ENCODE assay signal across 8 cellular contexts in the genomic region with DNA sequence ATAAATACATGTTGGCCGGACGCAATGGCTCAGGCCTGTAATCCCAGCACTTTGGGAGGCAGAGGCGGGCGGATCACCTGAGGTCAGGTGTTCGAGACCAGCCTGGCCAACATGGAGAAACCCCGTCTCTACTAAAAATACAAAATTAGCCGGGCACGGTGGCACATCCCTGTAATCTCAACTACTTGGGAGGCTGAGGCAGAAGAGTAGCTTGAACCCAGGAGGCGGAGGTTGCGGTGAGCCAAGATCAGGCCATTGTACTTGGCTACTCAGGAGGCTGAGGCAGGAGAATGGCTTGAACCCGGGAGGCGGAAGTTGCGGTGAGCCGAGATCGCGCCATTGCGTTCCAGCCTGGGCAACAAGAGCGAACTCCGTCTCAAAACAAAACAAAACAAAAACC. TPM values are rescaled to one million over a fixed set of nuclear protein-coding genes. Genes with fewer than 3 reads are reported as not detected.
A peak's percentile ranks its signal among the peaks of the same experiment; 100 is the strongest.
DNase-seq lines count a peak whose midpoint lies in the region; ATAC-seq, FAIRE-seq and TF ChIP-seq lines count a peak whose summit lies in the region.
"Not testable (repeated sequence)": the region's sequence is repeated elsewhere in the genome, so short reads cannot be mapped to it uniquely, and the experiment has no call there.

No MANE protein-coding gene starts in this region.

- peaks cover 46% of the 10 kb centered on the region for H3K4me1 ChIP-seq in BLaER1
- peaks cover 14% of the 10 kb centered on the region for H3K4me1 ChIP-seq in OCI-LY7 (ENCODE audit: insufficient read depth, low read length, poor library complexity, severe bottlenecking)
- not testable (repeated sequence) for H3K4me1 ChIP-seq in K562 (replicated peaks in 1 of 2; ENCODE audit: control insufficient read depth in 2 of 2, insufficient read depth in 2 of 2, low read length in 2 of 2)
- peaks cover 12 to 17% of the 10 kb centered on the region in 2 donors for H3K4me1 ChIP-seq in naive thymus-derived CD4-positive, alpha-beta T cell (ENCODE audit: control insufficient read depth in 2 of 2, insufficient read depth in 2 of 2, low read length in 2 of 2)
- peaks cover 10 to 15% (median 13%) of the 10 kb centered on the region in 3 donors for H3K4me1 ChIP-seq in skeletal muscle tissue (ENCODE audit: control insufficient read depth in 3 of 3, insufficient read depth in 3 of 3, low read length in 3 of 3)

- H3K27me3 Mint-ChIP-seq in activated CD8-positive, alpha-beta T cell treated with anti-CD3 and anti-CD28 coated beads, Interleukin-2, amount 10 ng/mL, durations not matched to agents 7 days and 5 days (ENCODE audit: low read depth); naive thymus-derived CD4-positive, alpha-beta T cell: not testable (repeated sequence)

- TF ChIP-seq EP300 in K562 (IDR thresholded peaks at IDR 0.05; ENCODE audit: low read length), result not testable (repeated sequence)

- CTCF ChIA-PET in OCI-LY7 (lab: Charles Lee; ENCODE audit: unreplicated experiment), result interaction anchor here (1.0 to 1.4 kb wide), 2 partner anchors 121 to 134 kb away, joined by 3 read pairs; no protein-coding TSS in a partner anchor
- CTCF ChIA-PET in activated CD8-positive, alpha-beta T cell treated with anti-CD3 and anti-CD28 coated beads, Interleukin-2, amount 10 ng/mL, durations not matched to agents 7 days and 5 days (lab: Charles Lee), result interaction anchor here (1.0 to 6.3 kb wide), 31 partner anchors 9 to 298 kb away, joined by 3 to 142 read pairs (median 5); partner anchors contain the start of genes CAMKK1, CYB5D2, HASPIN and ZZEF1
- CTCF ChIA-PET in K562 (lab: Yijun Ruan, JAX; ENCODE audit: low intra/inter-chr PET ratio), result not testable (repeated sequence)
- CTCF ChIA-PET in naive thymus-derived CD4-positive, alpha-beta T cell (lab: Charles Lee), result interaction anchor here (0.6 to 5.3 kb wide), 4 partner anchors 17 to 1315 kb away, joined by 3 to 46 read pairs (median 8); no protein-coding TSS in a partner anchor

- not testable (repeated sequence) for H3K27ac ChIP-seq in BLaER1; OCI-LY7 (ENCODE audit: low read depth, low read length, poor library complexity, severe bottlenecking); K562 (ENCODE audit: extremely low read depth, low read depth, low read length); naive thymus-derived CD4-positive, alpha-beta T cell (ENCODE audit: low read depth, low read length); skeletal muscle tissue (ENCODE audit: low read depth, low read length)

- H3K9me2 ChIP-seq in OCI-LY7 (ENCODE audit: insufficient read depth, low read length), result not testable (repeated sequence)

- not testable (repeated sequence) for TF ChIP-seq CTCF in OCI-LY7 (conservative IDR thresholded peaks at IDR 0.05; ENCODE audit: low read length); K562 (IDR thresholded peaks at IDR 0.05 in 2 of 3, conservative IDR thresholded peaks at IDR 0.05 in 1 of 3; ENCODE audit: insufficient read depth in 2 of 3, low read depth in 1 of 3, low read length in 3 of 3); fibroblast of pulmonary artery (IDR thresholded peaks at IDR 0.05; ENCODE audit: low read length, missing control alignments)

- H3K9me3 ChIP-seq in BLaER1; OCI-LY7 (ENCODE audit: low read length); K562 (replicated peaks; ENCODE audit: control insufficient read depth, insufficient read depth, low read depth, low read length); naive thymus-derived CD4-positive, alpha-beta T cell (ENCODE audit: control insufficient read depth in 2 of 3, low read length in 3 of 3); skeletal muscle tissue (ENCODE audit: control insufficient read depth in 3 of 3, low read length in 3 of 3): not testable (repeated sequence)

- not testable (repeated sequence) for H3K9ac ChIP-seq in BLaER1; skeletal muscle tissue (ENCODE audit: low read depth in 1 of 3, low read length in 3 of 3)
- peak overlapping the region in 1 of 2 experiments; percentile 17; a peak in 1 of 4 replicates for H3K9ac ChIP-seq in K562 (ENCODE audit: insufficient read depth in 1 of 2, low read depth in 2 of 2, low read length in 2 of 2)

- not testable (repeated sequence) for BruUV-seq in OCI-LY7 (replicated peaks; lab: Mats Ljungman, UMichigan); K562 (replicated peaks; lab: Mats Ljungman, UMichigan)

- not testable (repeated sequence) for ATAC-seq in activated CD8-positive, alpha-beta T cell treated with anti-CD3 and anti-CD28 coated beads, Interleukin-2, amount 10 ng/mL, durations not matched to agents 7 days and 5 days; K562; naive thymus-derived CD4-positive, alpha-beta T cell

- not testable (repeated sequence) for TF ChIP-seq RAD21 in K562 (CRISPR knock-in tag; conservative IDR thresholded peaks at IDR 0.05 in 1 of 2, IDR thresholded peaks at IDR 0.05 in 1 of 2)

- H3K9me1 ChIP-seq in K562 (ENCODE audit: control insufficient read depth, insufficient read depth, low read length), result not testable (repeated sequence)

- H3K4me3 Mint-ChIP-seq in activated CD8-positive, alpha-beta T cell treated with anti-CD3 and anti-CD28 coated beads, Interleukin-2, amount 10 ng/mL, durations not matched to agents 7 days and 5 days, result peak overlapping the region; percentile 94
- H3K4me3 Mint-ChIP-seq in naive thymus-derived CD4-positive, alpha-beta T cell, result peak overlapping the region; percentile 24 to 98 (median 90)

- H3K4me2 ChIP-seq in BLaER1, result peak overlapping the region; percentile 92
- H3K4me2 ChIP-seq in OCI-LY7 (ENCODE audit: low read length), result peak overlapping the region; percentile 90
- H3K4me2 ChIP-seq in K562 (ENCODE audit: insufficient read depth, low read length), result not testable (repeated sequence)

- not testable (repeated sequence) for DNase-seq in HTR-8/SVneo (ENCODE audit: insufficient read length, low spot score); OCI-LY7 (ENCODE audit: low spot score); activated CD8-positive, alpha-beta T cell treated with anti-CD3 and anti-CD28 coated beads, Interleukin-2, amount 10 ng/mL, durations not matched to agents 7 days and 5 days; K562 (ENCODE audit: extremely low read depth in 1 of 4, low spot score in 3 of 4); fibroblast of pulmonary artery (ENCODE audit: low read depth); naive thymus-derived CD4-positive, alpha-beta T cell

- peak overlapping the region; percentile 98 for H3K4me3 ChIP-seq in BLaER1
- peak overlapping the region; percentile 94 for H3K4me3 ChIP-seq in OCI-LY7 (ENCODE audit: low read depth, low read length, poor library complexity, severe bottlenecking)
- H3K4me3 ChIP-seq in K562, result peak overlapping the region; percentile 99; the same call in 1 of the 2 replicates
- peak overlapping the region; percentile 91 for H3K4me3 ChIP-seq in fibroblast of pulmonary artery (replicated peaks; ENCODE audit: low read depth, low read length)
- peak overlapping the region; percentile 83 for H3K4me3 ChIP-seq in naive thymus-derived CD4-positive, alpha-beta T cell (ENCODE audit: low read length)
- H3K4me3 ChIP-seq in skeletal muscle tissue (ENCODE audit: low read length in 3 of 3), result peak overlapping the region in 2 of 3 donors; percentile 82 to 84

- TF ChIP-seq POLR2A in K562 (conservative IDR thresholded peaks at IDR 0.05), result not testable (repeated sequence)

- 90% methylated on average over 15 of the region's 19 CpGs for WGBS in K562 (ENCODE audit: insufficient coverage, low coverage, missing lambda C conversion rate)

- H3K36me3 ChIP-seq in BLaER1 (peaks cover 49% of the 10 kb centered on the region), OCI-LY7 (ENCODE audit: insufficient read depth, low read length) (peaks cover 45% of the 10 kb centered on the region), K562 (ENCODE audit: control insufficient read depth, insufficient read depth, low read length) (peaks cover 47% of the 10 kb centered on the region), skeletal muscle tissue (ENCODE audit: control insufficient read depth in 3 of 3, insufficient read depth in 3 of 3, low read length in 3 of 3) (peaks cover 15 to 32% (median 16%) of the 10 kb centered on the region in 3 donors)
- H3K36me3 ChIP-seq in naive thymus-derived CD4-positive, alpha-beta T cell (ENCODE audit: control insufficient read depth in 2 of 3, insufficient read depth in 3 of 3, low read length in 3 of 3), result peaks cover 0 to 37% (median 18%) of the 10 kb centered on the region in 3 experiments

- in situ Hi-C loops in K562 (cut with MboI), result not testable (repeated sequence)

- H3K9me3 Mint-ChIP-seq in activated CD8-positive, alpha-beta T cell treated with anti-CD3 and anti-CD28 coated beads, Interleukin-2, amount 10 ng/mL, durations not matched to agents 7 days and 5 days (ENCODE audit: insufficient read depth); naive thymus-derived CD4-positive, alpha-beta T cell: not testable (repeated sequence)

- H3K79me2 ChIP-seq in OCI-LY7 (ENCODE audit: insufficient read depth, low read depth, low read length) (peaks cover 25% of the 10 kb centered on the region; the same call in 1 of the 2 replicates), K562 (ENCODE audit: control insufficient read depth, insufficient read depth, low read length) (peaks cover 29% of the 10 kb centered on the region)

- intact Hi-C loops in OCI-LY7 (cut with micrococcal nuclease; ENCODE audit: unreplicated experiment), result not testable (repeated sequence)
- intact Hi-C loops in K562 (cut with micrococcal nuclease), result loop anchor here (10.0 kb wide), 3 partner anchors 60 to 230 kb away; no protein-coding TSS in a partner anchor
- intact Hi-C loops in naive thymus-derived CD4-positive, alpha-beta T cell (cut with micrococcal nuclease), result loop anchor here (1.0 to 10.0 kb wide), 3 partner anchors 160 to 231 kb away; no protein-coding TSS in a partner anchor

- H3K27me3 ChIP-seq in BLaER1; K562 (ENCODE audit: control insufficient read depth in 2 of 2, insufficient read depth in 2 of 2, low read length in 2 of 2); naive thymus-derived CD4-positive, alpha-beta T cell (ENCODE audit: control insufficient read depth in 2 of 2, insufficient read depth in 2 of 2, low read length in 2 of 2); skeletal muscle tissue (ENCODE audit: control insufficient read depth in 3 of 3, insufficient read depth in 3 of 3, low read length in 3 of 3): not testable (repeated sequence)

- H3K27ac Mint-ChIP-seq in activated CD8-positive, alpha-beta T cell treated with anti-CD3 and anti-CD28 coated beads, Interleukin-2, amount 10 ng/mL, durations not matched to agents 7 days and 5 days, result peak overlapping the region; percentile 39
- H3K27ac Mint-ChIP-seq in naive thymus-derived CD4-positive, alpha-beta T cell, result peak overlapping the region in 4 of 9 donors; percentile 14 to 75 (median 48)

- H3K36me3 Mint-ChIP-seq in activated CD8-positive, alpha-beta T cell treated with anti-CD3 and anti-CD28 coated beads, Interleukin-2, amount 10 ng/mL, durations not matched to agents 7 days and 5 days (ENCODE audit: low read depth), result peaks cover 33% of the 10 kb centered on the region
- peaks cover 0 to 20% (median 5%) of the 10 kb centered on the region in 5 donors for H3K36me3 Mint-ChIP-seq in naive thymus-derived CD4-positive, alpha-beta T cell

- POLR2A ChIA-PET in OCI-LY7 (lab: Charles Lee), result interaction anchor here (0.6 to 1.4 kb wide), 3 partner anchors 72 to 765 kb away, joined by 3 read pairs; partner anchors contain the start of gene P2RX1
- POLR2A ChIA-PET in activated CD8-positive, alpha-beta T cell treated with anti-CD3 and anti-CD28 coated beads, Interleukin-2, amount 10 ng/mL, durations not matched to agents 7 days and 5 days (lab: Charles Lee), result interaction anchor here (1.3 to 2.3 kb wide), 3 partner anchors 106 to 120 kb away, joined by 6 to 8 read pairs (median 6); partner anchors contain the start of gene ATP2A3
- POLR2A ChIA-PET in K562 (lab: Yijun Ruan, JAX), result interaction anchor here (0.6 to 1.4 kb wide), 3 partner anchors 8 to 119 kb away, joined by 3 to 5 read pairs (median 3); no protein-coding TSS in a partner anchor
- POLR2A ChIA-PET in naive thymus-derived CD4-positive, alpha-beta T cell (lab: Charles Lee), result interaction anchor here (0.9 to 1.5 kb wide), 2 partner anchors 90 to 119 kb away, joined by 4 to 5 read pairs; no protein-coding TSS in a partner anchor

- peak; percentile 63 for FAIRE-seq in HTR-8/SVneo (lab: Jason Lieb, UNC)
- FAIRE-seq in K562 (lab: Jason Lieb, UNC), result not testable (repeated sequence)

- H4K20me1 ChIP-seq in BLaER1, result peaks cover 53% of the 10 kb centered on the region
- not testable (repeated sequence) for H4K20me1 ChIP-seq in OCI-LY7 (ENCODE audit: insufficient read depth, low read length); K562 (replicated peaks; ENCODE audit: control insufficient read depth, insufficient read depth, low read length)

- peaks cover 30% of the 10 kb centered on the region for H3K4me1 Mint-ChIP-seq in activated CD8-positive, alpha-beta T cell treated with anti-CD3 and anti-CD28 coated beads, Interleukin-2, amount 10 ng/mL, durations not matched to agents 7 days and 5 days (ENCODE audit: low read depth)
- H3K4me1 Mint-ChIP-seq in naive thymus-derived CD4-positive, alpha-beta T cell, result peaks cover 24 to 43% (median 34%) of the 10 kb centered on the region in 7 donors

- not testable (repeated sequence) for H2AFZ ChIP-seq in OCI-LY7 (ENCODE audit: low read length); K562 (ENCODE audit: low read depth, low read length)

RNA-seq across cellular contexts. Expression of gene NCBP3, which starts 1.5 kb away (rescaled TPM):
- total RNA-seq in OCI-LY7 (2014; rRNA removed; shearing (Covaris generic)), result 24.5 and 56.5 TPM in 2 replicates
- 45.7 and 47.8 TPM in 2 replicates for total RNA-seq in OCI-LY7 (2022)
- total RNA-seq in activated CD8-positive, alpha-beta T cell treated with anti-CD3 and anti-CD28 coated beads, Interleukin-2, amount 10 ng/mL, durations not matched to agents 7 days and 5 days, result 10 to 100 TPM; 39.1 to 42.6 TPM
- 47.1 and 120 TPM in 2 replicates for total RNA-seq in K562 (2011; cell fraction: chromatin; rRNA removed; ENCODE audit: low replicate concordance)
- 24.3 and 29.0 TPM in 2 replicates for total RNA-seq in K562 (2011; cell fraction: nucleolus; rRNA removed)
- total RNA-seq in K562 (2011; cell fraction: nucleoplasm; rRNA removed), result 71.9 and 106 TPM in 2 replicates
- 11.9 and 13.0 TPM in 2 replicates for total RNA-seq in K562 (2014; rRNA removed)
- total RNA-seq in K562 (2014; rRNA removed; fragmentation: Illumina TruSeq; extraction: Trizol), result 20.8 and 21.4 TPM in 2 replicates
- total RNA-seq in K562 (2015; rRNA removed; fragmentation: Illumina TruSeq; extraction: Trizol), result 15.0 and 17.9 TPM in 2 replicates
- 20.5 and 23.7 TPM in 2 replicates for total RNA-seq in K562 (2021)
- 16.7 and 22.0 TPM in 2 replicates for polyA plus RNA-seq in K562 (2011; rRNA removed)
- polyA plus RNA-seq in K562 (2011; cell fraction: cytosol; rRNA removed), result 4.4 and 8.3 TPM in 2 replicates
- 35.6 and 38.6 TPM in 2 replicates for polyA plus RNA-seq in K562 (2011; cell fraction: nucleus; rRNA removed)
- polyA plus RNA-seq in K562 (2012), result 15.5 and 16.0 TPM in 2 replicates
- 16.6 and 23.0 TPM in 2 replicates for polyA plus RNA-seq in K562 (2014; fragmentation: Illumina TruSeq; extraction: Trizol)
- 1 to 10 TPM; 3.1 to 5.8 TPM for polyA plus RNA-seq in K562 (2014; fragmentation: Nextera tagmentation; extraction: Ambion mirVana)
- 25.5 and 26.9 TPM in 2 replicates for polyA plus RNA-seq in K562 (2014; rRNA removed)
- 19.6 and 25.8 TPM in 2 replicates for polyA minus RNA-seq in K562 (2011; rRNA and poly(A)+ RNA removed)
- 5.0 and 8.9 TPM in 2 replicates for polyA minus RNA-seq in K562 (2011; cell fraction: cytosol; rRNA and poly(A)+ RNA removed)
- 11.3 and 17.9 TPM in 2 replicates for polyA minus RNA-seq in K562 (2011; cell fraction: nucleus; rRNA and poly(A)+ RNA removed)
- total RNA-seq in naive thymus-derived CD4-positive, alpha-beta T cell, result 10 to 100 TPM; 40.6 to 49.4 (median 46.7) TPM
- 10 to 100 TPM in 1 of 2 donors, 1 to 10 TPM in 1; 7.8 to 14.7 TPM for polyA plus RNA-seq in naive thymus-derived CD4-positive, alpha-beta T cell
- total RNA-seq in skeletal muscle tissue, result 17.2 TPM

RNA-seq across cellular contexts. Expression of gene ITGAE, which starts 43.6 kb away (rescaled TPM):
- 57.3 and 61.2 TPM in 2 replicates for total RNA-seq in OCI-LY7 (2014; rRNA removed; shearing (Covaris generic))
- total RNA-seq in OCI-LY7 (2022) (51.2 and 52.2 TPM in 2 replicates), K562 (2014; rRNA removed) (14.8 and 24.2 TPM in 2 replicates), K562 (2014; rRNA removed; fragmentation: Illumina TruSeq; extraction: Trizol) (19.8 and 20.1 TPM in 2 replicates), K562 (2015; rRNA removed; fragmentation: Illumina TruSeq; extraction: Trizol) (23.0 and 27.0 TPM in 2 replicates), K562 (2021) (17.0 and 18.5 TPM in 2 replicates), skeletal muscle tissue (16.7 TPM)
- total RNA-seq in activated CD8-positive, alpha-beta T cell treated with anti-CD3 and anti-CD28 coated beads, Interleukin-2, amount 10 ng/mL, durations not matched to agents 7 days and 5 days, result 10 to 100 TPM; 22.9 to 23.2 TPM
- 17.8 and 20.9 TPM in 2 replicates for total RNA-seq in K562 (2011; cell fraction: chromatin; rRNA removed; ENCODE audit: low replicate concordance)
- 14.1 and 16.8 TPM in 2 replicates for total RNA-seq in K562 (2011; cell fraction: nucleolus; rRNA removed)
- total RNA-seq in K562 (2011; cell fraction: nucleoplasm; rRNA removed), result 18.1 and 21.6 TPM in 2 replicates
- polyA plus RNA-seq in K562 (2011; rRNA removed) (45.3 and 49.9 TPM in 2 replicates), K562 (2014; fragmentation: Illumina TruSeq; extraction: Trizol) (18.2 and 19.3 TPM in 2 replicates), K562 (2014; fragmentation: Nextera tagmentation; extraction: Ambion mirVana) (100 to 1,000 TPM; 151 to 160 TPM), K562 (2014; rRNA removed) (27.6 and 33.3 TPM in 2 replicates)
- polyA plus RNA-seq in K562 (2011; cell fraction: cytosol; rRNA removed), result 18.5 and 26.8 TPM in 2 replicates
- polyA plus RNA-seq in K562 (2011; cell fraction: nucleus; rRNA removed), result 19.2 and 31.3 TPM in 2 replicates
- polyA plus RNA-seq in K562 (2012), result 18.3 and 39.8 TPM in 2 replicates
- 6.7 and 9.9 TPM in 2 replicates for polyA minus RNA-seq in K562 (2011; rRNA and poly(A)+ RNA removed)
- 3.2 and 4.3 TPM in 2 replicates for polyA minus RNA-seq in K562 (2011; cell fraction: cytosol; rRNA and poly(A)+ RNA removed)
- 5.3 and 7.1 TPM in 2 replicates for polyA minus RNA-seq in K562 (2011; cell fraction: nucleus; rRNA and poly(A)+ RNA removed)
- total RNA-seq in naive thymus-derived CD4-positive, alpha-beta T cell, result 10 to 100 TPM; 16.3 to 29.4 (median 19.6) TPM
- polyA plus RNA-seq in naive thymus-derived CD4-positive, alpha-beta T cell, result 10 to 100 TPM; 41.2 to 44.9 TPM

RNA-seq across cellular contexts. Expression of gene CAMKK1, which starts 48.3 kb away (rescaled TPM):
- 2.6 and 2.7 TPM in 2 replicates for total RNA-seq in OCI-LY7 (2014; rRNA removed; shearing (Covaris generic))
- total RNA-seq in OCI-LY7 (2022), result 2.7 and 3.5 TPM in 2 replicates
- total RNA-seq in activated CD8-positive, alpha-beta T cell treated with anti-CD3 and anti-CD28 coated beads, Interleukin-2, amount 10 ng/mL, durations not matched to agents 7 days and 5 days, result 1 to 10 TPM; 3.3 to 4.0 TPM
- total RNA-seq in K562 (2011; cell fraction: chromatin; rRNA removed; ENCODE audit: low replicate concordance), result 11.8 and 29.1 TPM in 2 replicates
- 17.0 TPM in 2 replicates for total RNA-seq in K562 (2011; cell fraction: nucleolus; rRNA removed)
- 12.7 and 13.1 TPM in 2 replicates for total RNA-seq in K562 (2011; cell fraction: nucleoplasm; rRNA removed)
- 4.9 and 6.2 TPM in 2 replicates for total RNA-seq in K562 (2014; rRNA removed)
- 1.7 and 2.2 TPM in 2 replicates for total RNA-seq in K562 (2014; rRNA removed; fragmentation: Illumina TruSeq; extraction: Trizol)
- total RNA-seq in K562 (2015; rRNA removed; fragmentation: Illumina TruSeq; extraction: Trizol), result 4.4 and 4.5 TPM in 2 replicates
- 6.7 and 7.5 TPM in 2 replicates for total RNA-seq in K562 (2021)
- polyA plus RNA-seq in K562 (2011; rRNA removed), result 5.7 and 6.5 TPM in 2 replicates
- polyA plus RNA-seq in K562 (2011; cell fraction: cytosol; rRNA removed), result 5.0 and 7.4 TPM in 2 replicates
- 17.5 and 25.4 TPM in 2 replicates for polyA plus RNA-seq in K562 (2011; cell fraction: nucleus; rRNA removed)
- polyA plus RNA-seq in K562 (2012), result 4.1 and 4.9 TPM in 2 replicates
- 5.1 and 6.5 TPM in 2 replicates for polyA plus RNA-seq in K562 (2014; fragmentation: Illumina TruSeq; extraction: Trizol)
- polyA plus RNA-seq in K562 (2014; fragmentation: Nextera tagmentation; extraction: Ambion mirVana), result under 1 TPM; 0.34 to 0.59 TPM
- 6.1 and 7.4 TPM in 2 replicates for polyA plus RNA-seq in K562 (2014; rRNA removed)
- polyA minus RNA-seq in K562 (2011; rRNA and poly(A)+ RNA removed), result 3.5 and 4.8 TPM in 2 replicates
- 3.2 and 4.5 TPM in 2 replicates for polyA minus RNA-seq in K562 (2011; cell fraction: cytosol; rRNA and poly(A)+ RNA removed)
- polyA minus RNA-seq in K562 (2011; cell fraction: nucleus; rRNA and poly(A)+ RNA removed), result 7.5 and 8.2 TPM in 2 replicates
- total RNA-seq in naive thymus-derived CD4-positive, alpha-beta T cell, result 10 to 100 TPM in 2 of 5 experiments, 1 to 10 TPM in 3; 4.8 to 12.5 (median 6.3) TPM
- polyA plus RNA-seq in naive thymus-derived CD4-positive, alpha-beta T cell, result 1 to 10 TPM; 2.3 to 3.2 TPM
- 4.2 TPM for total RNA-seq in skeletal muscle tissue
